ENCODE assay signal across 6 cellular contexts in the genomic region with DNA sequence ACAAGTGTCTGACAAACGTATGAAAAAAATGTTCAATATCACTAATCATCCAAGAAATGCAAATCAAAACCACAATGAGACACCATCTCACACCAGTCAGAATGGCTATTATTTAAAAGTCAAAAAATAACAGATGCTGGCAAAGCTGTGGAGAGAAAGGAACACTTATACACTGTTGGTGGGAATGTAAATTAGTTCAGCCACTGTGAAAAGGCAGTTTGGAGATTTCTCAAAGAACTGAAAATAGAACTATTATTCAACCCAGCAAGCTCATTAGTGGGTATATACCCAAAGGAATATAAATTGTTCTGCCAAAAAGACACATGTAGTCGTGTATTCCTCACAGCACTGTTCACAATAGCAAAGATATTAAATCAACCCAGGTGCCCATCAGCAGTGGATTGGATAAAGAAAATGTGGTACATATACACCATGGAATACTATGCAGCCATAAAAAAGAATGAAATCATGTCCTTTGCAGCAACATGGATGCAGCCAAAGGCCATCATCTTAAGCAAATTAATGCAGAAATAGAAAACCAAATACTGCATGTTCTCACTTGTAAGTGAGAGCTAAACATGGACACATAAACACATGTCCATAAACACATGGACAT.
A peak's percentile ranks its signal among the peaks of the same experiment; 100 is the strongest.
DNase-seq lines count a peak whose midpoint lies in the region; ATAC-seq and TF ChIP-seq lines count a peak whose summit lies in the region.
"Not testable (repeated sequence)": the region's sequence is repeated elsewhere in the genome, so short reads cannot be mapped to it uniquely, and the experiment has no call there.

No MANE protein-coding gene starts in this region.

- H3K9me2 ChIP-seq in DOHH2 (replicated peaks; ENCODE audit: control insufficient read depth, low read length); Karpas-422 (replicated peaks; ENCODE audit: insufficient read depth, low read length): not testable (repeated sequence)

- peaks cover 10% of the 10 kb centered on the region for H3K9me3 Mint-ChIP-seq in activated naive CD4-positive, alpha-beta T cell treated with anti-CD3 and anti-CD28 coated beads, Interleukin-2, amount 50 U/mL, for 24 hours

- H3K9me3 ChIP-seq in DOHH2 (ENCODE audit: control insufficient read depth, insufficient read depth, low read length) (peaks cover 26% of the 10 kb centered on the region), Karpas-422 (ENCODE audit: low read length) (peaks cover 15% of the 10 kb centered on the region)
- not testable (repeated sequence) for H3K9me3 ChIP-seq in neutrophil

- not testable (repeated sequence) for H3K36me3 ChIP-seq in DOHH2 (ENCODE audit: control insufficient read depth, low read length); Karpas-422 (ENCODE audit: insufficient read depth, low read length); neutrophil

- H4K20me1 ChIP-seq in DOHH2 (ENCODE audit: control insufficient read depth, insufficient read depth, low read depth, low read length); Karpas-422 (ENCODE audit: insufficient read depth, low read depth, low read length): not testable (repeated sequence)

- not testable (repeated sequence) for H3K4me2 ChIP-seq in DOHH2 (ENCODE audit: low read length); Karpas-422 (ENCODE audit: low read depth, low read length, poor library complexity, severe bottlenecking)

- H3K36me3 Mint-ChIP-seq in activated naive CD4-positive, alpha-beta T cell treated with anti-CD3 and anti-CD28 coated beads, Interleukin-2, amount 50 U/mL, for 24 hours: peaks cover 18% of the 10 kb centered on the region

- not testable (repeated sequence) for H2AFZ ChIP-seq in Karpas-422 (ENCODE audit: low read length)

- not testable (repeated sequence) for H3K4me3 Mint-ChIP-seq in activated naive CD4-positive, alpha-beta T cell treated with anti-CD3 and anti-CD28 coated beads, Interleukin-2, amount 50 U/mL, for 24 hours

- H3K4me1 Mint-ChIP-seq in activated naive CD4-positive, alpha-beta T cell treated with anti-CD3 and anti-CD28 coated beads, Interleukin-2, amount 50 U/mL, for 24 hours: peaks cover 21% of the 10 kb centered on the region

- peak overlapping the region; percentile 24 for H3K27ac Mint-ChIP-seq in activated naive CD4-positive, alpha-beta T cell treated with anti-CD3 and anti-CD28 coated beads, Interleukin-2, amount 50 U/mL, for 24 hours

- H3K27me3 ChIP-seq in DOHH2 (ENCODE audit: control insufficient read depth, low read length): peaks cover 14% of the 10 kb centered on the region
- H3K27me3 ChIP-seq in Karpas-422 (ENCODE audit: low read length); neutrophil: not testable (repeated sequence)

- DNase-seq in Karpas-422: peak; percentile 79

- H3K79me2 ChIP-seq in DOHH2 (ENCODE audit: control insufficient read depth, low read length); Karpas-422 (ENCODE audit: low read length): not testable (repeated sequence)

- not testable (repeated sequence) for H3F3A ChIP-seq in DOHH2 (ENCODE audit: control insufficient read depth, insufficient read depth)

- ATAC-seq in GM18520 (IDR thresholded peaks at IDR 0.05; ENCODE audit: unreplicated experiment): peak; percentile 32
- not testable (repeated sequence) for ATAC-seq in SK-N-SH treated with all-trans-retinoic acid at 6 μM for 48 hours

- H3K27ac ChIP-seq in DOHH2 (ENCODE audit: low read depth, low read length): peak overlapping the region; percentile 22; the same call in 1 of the 2 replicates
- H3K27ac ChIP-seq in Karpas-422 (ENCODE audit: low read length): peak overlapping the region; percentile 71
- H3K27ac ChIP-seq in neutrophil: peak overlapping the region; percentile 46

- not testable (repeated sequence) for H3K9ac ChIP-seq in Karpas-422 (ENCODE audit: low read length)

- not testable (repeated sequence) for H3K4me3 ChIP-seq in DOHH2 (ENCODE audit: low read length); Karpas-422 (ENCODE audit: low read length); neutrophil (ENCODE audit: low read depth in 1 of 2, low read length in 1 of 2)

- not testable (repeated sequence) for TF ChIP-seq CTCF in DOHH2 (IDR thresholded peaks at IDR 0.05; ENCODE audit: low read depth, low read length, poor library complexity, severe bottlenecking); neutrophil (IDR thresholded peaks at IDR 0.05)

- H3K27me3 Mint-ChIP-seq in activated naive CD4-positive, alpha-beta T cell treated with anti-CD3 and anti-CD28 coated beads, Interleukin-2, amount 50 U/mL, for 24 hours: not testable (repeated sequence)

- H3K4me1 ChIP-seq in DOHH2 (ENCODE audit: control insufficient read depth, low read length) (peaks cover 29% of the 10 kb centered on the region), Karpas-422 (ENCODE audit: low read length) (peaks cover 22% of the 10 kb centered on the region), neutrophil (ENCODE audit: control insufficient read depth in 1 of 2, insufficient read depth in 1 of 2, low read depth in 1 of 2, low read length in 1 of 2) (peaks cover 32 to 39% of the 10 kb centered on the region in 2 experiments)

TF ChIP-seq in SK-N-SH treated with all-trans-retinoic acid at 6 μM for 48 hours, 23 proteins besides CTCF, POLR2A, EP300 and RAD21:
- TF ChIP-seq ZNF8 (CRISPR knock-in tag; IDR thresholded peaks at IDR 0.05): peak; percentile 75
